24 cellular contexts compared by ENCODE assay signal in the genomic region with DNA sequence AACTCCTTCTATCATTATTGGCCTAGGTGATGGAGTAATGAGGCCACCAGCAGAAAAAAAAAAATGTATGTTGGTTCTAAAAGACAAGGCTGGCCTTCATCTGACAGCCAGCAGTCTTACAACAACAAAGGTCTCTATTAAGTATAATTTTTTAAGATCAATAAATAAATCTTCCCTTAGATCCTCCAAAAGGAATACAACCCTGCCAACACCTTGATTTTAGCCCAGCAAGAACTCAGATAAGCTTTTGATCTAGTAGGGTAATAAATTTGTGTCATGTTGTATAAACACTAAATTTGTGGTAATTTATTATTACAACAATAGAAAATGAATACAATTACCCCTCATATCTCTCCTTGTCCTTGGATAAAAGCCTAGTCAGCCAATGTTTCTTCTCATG.
DNase-seq lines count a peak whose midpoint lies in the region; ATAC-seq and TF ChIP-seq lines count a peak whose summit lies in the region.
"Had no signal": no experiment of that assay in that cellular context is flagged by ENCODE, and none has a peak within 500 bp of the region (broad histone marks: within the 10 kb centered on the region; RNA-seq: fewer than 3 reads in every experiment).

No MANE protein-coding gene starts in this region.

- H3K27me3 Mint-ChIP-seq in endodermal cell (ENCODE audit: insufficient read depth): no peaks in the 10 kb centered on the region
- H3K27me3 Mint-ChIP-seq: CD4-positive, CD25-positive, alpha-beta regulatory T cell had no signal

- H3K4me1 ChIP-seq in HEK293 (ENCODE audit: control insufficient read depth, insufficient read depth, low read length): peaks cover 18% of the 10 kb centered on the region
- peaks cover 17% of the 10 kb centered on the region; the same call in 1 of the 2 replicates for H3K4me1 ChIP-seq in Panc1 (ENCODE audit: control insufficient read depth, insufficient read depth, low read length)
- no peaks in the 10 kb centered on the region for H3K4me1 ChIP-seq in endodermal cell (ENCODE audit: control insufficient read depth, insufficient read depth, low read length)
- H3K4me1 ChIP-seq: BLaER1 had no signal

- H3K27ac ChIP-seq in HEK293 (ENCODE audit: extremely low read depth, low read depth, low read length) (no peak overlapping the region), Panc1 (ENCODE audit: low read length) (peak overlapping the region; percentile 48; the same call in 1 of the 2 replicates), endodermal cell (ENCODE audit: low read depth, low read length) (no peak overlapping the region)
- H3K27ac ChIP-seq: BLaER1 had no signal

- TF ChIP-seq CTCF in HEK293 (tag by site-specific recombination; IDR thresholded peaks at IDR 0.05): no peak
- no peak for TF ChIP-seq CTCF in Panc1 (IDR thresholded peaks at IDR 0.05)
- no peak for TF ChIP-seq CTCF in endodermal cell (conservative IDR thresholded peaks at IDR 0.05)

- no peak overlapping the region for H3K4me3 Mint-ChIP-seq in endodermal cell
- H3K4me3 Mint-ChIP-seq: CD14-positive monocyte; CD4-positive, CD25-positive, alpha-beta regulatory T cell; CD8-positive, alpha-beta T cell had no signal

- H3K9me3 ChIP-seq in HEK293 (ENCODE audit: control insufficient read depth, insufficient read depth, low read depth, low read length) (no peaks in the 10 kb centered on the region), Panc1 (ENCODE audit: control insufficient read depth, insufficient read depth, low read depth, low read length) (no peaks in the 10 kb centered on the region), endodermal cell (ENCODE audit: control insufficient read depth, low read length) (no peaks in the 10 kb centered on the region)
- H3K9me3 ChIP-seq: BE2C, BLaER1 had no signal

- ATAC-seq in Panc1: no peak
- ATAC-seq: CD8-positive, alpha-beta T cell; GM12878 had no signal

- POLR2A ChIA-PET in HEK293 (lab: Yijun Ruan, JAX): interaction anchor here (0.7 kb wide), 1 partner anchor 17 kb away, joined by 3 read pairs; no protein-coding TSS in a partner anchor
- POLR2A ChIA-PET in Panc1 (lab: Charles Lee): no interaction called here

- H3K4me1 Mint-ChIP-seq in endodermal cell: no peaks in the 10 kb centered on the region
- H3K4me1 Mint-ChIP-seq: CD14-positive monocyte; CD4-positive, CD25-positive, alpha-beta regulatory T cell had no signal

- no TSS peak for BruUV-seq in Panc1 (replicated peaks; lab: Mats Ljungman, UMichigan)

- H3K27ac Mint-ChIP-seq in endodermal cell: no peak overlapping the region
- H3K27ac Mint-ChIP-seq: CD14-positive monocyte; CD4-positive, CD25-positive, alpha-beta regulatory T cell; CD8-positive, alpha-beta T cell had no signal

- intact Hi-C loops in Panc1 (cut with micrococcal nuclease; ENCODE audit: unreplicated experiment): no loop called here

- H3K36me3 Mint-ChIP-seq in endodermal cell (ENCODE audit: low read depth): no peaks in the 10 kb centered on the region
- H3K36me3 Mint-ChIP-seq: CD14-positive monocyte; CD4-positive, CD25-positive, alpha-beta regulatory T cell; CD8-positive, alpha-beta T cell had no signal

- no peaks in the 10 kb centered on the region for H3K9me3 Mint-ChIP-seq in endodermal cell
- H3K9me3 Mint-ChIP-seq: CD8-positive, alpha-beta T cell had no signal

- CTCF ChIA-PET in HEK293 (lab: Yijun Ruan, JAX) (no interaction called here), Panc1 (lab: Charles Lee) (no interaction called here)

- in situ Hi-C loops in Panc1 (cut with HindIII; ENCODE audit: low pct_unique_long_range_greater_than_20kb, low sequenced_read_pairs): no loop called here

- no peaks in the 10 kb centered on the region for H3K27me3 ChIP-seq in Panc1 (ENCODE audit: control insufficient read depth, insufficient read depth, low read length)
- no peaks in the 10 kb centered on the region for H3K27me3 ChIP-seq in endodermal cell (ENCODE audit: control insufficient read depth, insufficient read depth, low read length, poor library complexity, severe bottlenecking)
- H3K27me3 ChIP-seq: BE2C, BLaER1 had no signal

- H3K36me3 ChIP-seq in HEK293 (ENCODE audit: control insufficient read depth in 2 of 2, insufficient read depth in 1 of 2, low read length in 2 of 2) (no peaks in the 10 kb centered on the region), Panc1 (ENCODE audit: control insufficient read depth, insufficient read depth, low read length) (no peaks in the 10 kb centered on the region), endodermal cell (ENCODE audit: control insufficient read depth, insufficient read depth, low read length) (no peaks in the 10 kb centered on the region)
- H3K36me3 ChIP-seq: BE2C, BLaER1 had no signal

- DNase-seq in NCI-H146 (lab: John Stamatoyannopoulos, UW) (peak; percentile 16), Panc1 (ENCODE audit: low read depth, low spot score) (no peak), left kidney (ENCODE audit: low read depth, low spot score) (peak; percentile 12), NK-92 (lab: John Stamatoyannopoulos, UW; ENCODE audit: unreplicated experiment) (no peak), endodermal cell (no peak)
- DNase-seq in activated effector memory CD4-positive, alpha-beta T cell treated with anti-CD3 and anti-CD28 coated beads, Interleukin-2, amount 50 U/mL, for 16 hours: no peak
- no peak for DNase-seq in stimulated activated CD4-positive, alpha-beta T cell treated with anti-CD3 and anti-CD28 coated beads, Interleukin-4, amount 100 ng/mL, for 4 hours
- DNase-seq: 8988T; ACHN; BE2C; C1 segment of cervical spinal cord; CD4-positive, CD25-positive, alpha-beta regulatory T cell; CD8-positive, alpha-beta T cell; DMS 273 treated with DMSO at 0.1 percent for 48 hours; DMS153; DMS53; DMS79; DND-41; EL; GDM1 had no signal

- H3K4me3 ChIP-seq in HEK293 (ENCODE audit: low read depth, low read length) (no peak overlapping the region), Panc1 (ENCODE audit: low read depth in 2 of 2, low read length in 2 of 2) (no peak overlapping the region), endodermal cell (ENCODE audit: low read length) (no peak overlapping the region)
- H3K4me3 ChIP-seq: BLaER1, GM12878 had no signal

- no peak overlapping the region for H3K9ac ChIP-seq in endodermal cell (ENCODE audit: extremely low read depth, low read length, poor library complexity, severe bottlenecking)
- H3K9ac ChIP-seq: BLaER1 had no signal

TF ChIP-seq in HEK293, 187 proteins besides CTCF, POLR2A, EP300 and RAD21:
- TF ChIP-seq TCF7L2 (IDR thresholded peaks at IDR 0.05; ENCODE audit: borderline replicate concordance, low read depth, low read length) (peak; percentile 74; the same call in 1 of the 2 replicates), ZNF837 (tag by site-specific recombination; IDR thresholded peaks at IDR 0.05) (no peak), GLI2 (tag by site-specific recombination; IDR thresholded peaks at IDR 0.05; ENCODE audit: borderline replicate concordance, low read depth) (0 out of 2 replicates have a peak, but pooled peaks have one; percentile 4), FEZF1 (tag by site-specific recombination; IDR thresholded peaks at IDR 0.05) (peak; percentile 34; the same call in 1 of the 2 replicates), ZXDB (tag by site-specific recombination; IDR thresholded peaks at IDR 0.05) (0 out of 2 replicates have a peak, but pooled peaks have one; percentile 24), ZNF324 (tag by site-specific recombination; IDR thresholded peaks at IDR 0.05) (no peak)
- TF ChIP-seq, protein P1, sequence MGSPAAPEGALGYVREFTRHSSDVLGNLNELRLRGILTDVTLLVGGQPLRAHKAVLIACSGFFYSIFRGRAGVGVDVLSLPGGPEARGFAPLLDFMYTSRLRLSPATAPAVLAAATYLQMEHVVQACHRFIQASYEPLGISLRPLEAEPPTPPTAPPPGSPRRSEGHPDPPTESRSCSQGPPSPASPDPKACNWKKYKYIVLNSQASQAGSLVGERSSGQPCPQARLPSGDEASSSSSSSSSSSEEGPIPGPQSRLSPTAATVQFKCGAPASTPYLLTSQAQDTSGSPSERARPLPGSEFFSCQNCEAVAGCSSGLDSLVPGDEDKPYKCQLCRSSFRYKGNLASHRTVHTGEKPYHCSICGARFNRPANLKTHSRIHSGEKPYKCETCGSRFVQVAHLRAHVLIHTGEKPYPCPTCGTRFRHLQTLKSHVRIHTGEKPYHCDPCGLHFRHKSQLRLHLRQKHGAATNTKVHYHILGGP (tag by site-specific recombination; IDR thresholded peaks at IDR 0.05): 0 out of 2 replicates have a peak, but pooled peaks have one; percentile 33

Comparison
In these comparisons a context has a peak if more than half of its experiments do, and no peak if none do; other contexts are left out.
1. DNase-seq: peak in NCI-H146 (single experiment) and left kidney (single experiment); none in Panc1 (single experiment), NK-92 (single experiment), activated effector memory CD4-positive, alpha-beta T cell treated with anti-CD3 and anti-CD28 coated beads, Interleukin-2, amount 50 U/mL, for 16 hours (single experiment), endodermal cell (single experiment) and stimulated activated CD4-positive, alpha-beta T cell treated with anti-CD3 and anti-CD28 coated beads, Interleukin-4, amount 100 ng/mL, for 4 hours (0 of 2).